Comparison of ENCODE assay signal across 8 cellular contexts in genomic region chr12:48489456-48489855, GRCh38. TPM values are rescaled to one million over a fixed set of nuclear protein-coding genes. Genes with fewer than 3 reads are reported as not detected.
"Had no signal": no experiment of that assay in that cellular context is flagged by ENCODE, and none has a peak within 500 bp of the region (broad histone marks: within the 10 kb centered on the region; RNA-seq: fewer than 3 reads in every experiment).

No MANE protein-coding gene starts in this region.

RNA-seq across cellular contexts. Expression of gene C12orf54, which starts 7.2 kb away (rescaled TPM):
- total RNA-seq: K562, M059J, PC-9, RPMI7951, SK-MEL-5 had no signal
- polyA plus RNA-seq: IgD-negative memory B cell, K562, SK-N-SH had no signal

RNA-seq across cellular contexts. Expression of gene ANP32D, which starts 17.1 kb away (rescaled TPM):
- total RNA-seq: K562, M059J, PC-9, Peyer's patch, RPMI7951, SK-MEL-5 had no signal
- polyA plus RNA-seq: IgD-negative memory B cell, K562, SK-N-SH had no signal

RNA-seq across cellular contexts. Expression of gene OR8S1, which starts 36.0 kb away (rescaled TPM):
- total RNA-seq: K562, M059J, PC-9, Peyer's patch, RPMI7951, SK-MEL-5 had no signal
- polyA plus RNA-seq: IgD-negative memory B cell, K562, SK-N-SH had no signal
